Comparison of ENCODE assay signal across 22 cellular contexts in the genomic region with DNA sequence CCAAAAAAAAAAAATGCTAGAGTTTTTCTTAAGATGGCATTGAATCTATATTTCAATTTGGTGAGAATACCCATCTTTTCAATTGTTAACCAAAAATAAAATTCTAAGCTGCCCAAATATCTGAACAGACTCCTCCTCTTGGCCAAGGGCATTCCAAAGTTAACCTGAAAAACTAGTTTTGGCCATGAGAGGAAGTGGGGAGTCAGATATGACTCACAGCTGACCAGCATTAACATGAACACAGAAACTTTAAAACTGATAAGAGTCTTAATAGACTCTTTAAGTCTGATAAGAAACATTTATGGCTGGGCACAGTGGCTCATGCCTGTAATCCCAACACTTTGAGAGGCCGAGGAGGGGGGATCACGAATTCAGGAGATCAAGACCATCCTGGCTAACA.
DNase-seq lines count a peak whose midpoint lies in the region; ATAC-seq, FAIRE-seq and TF ChIP-seq lines count a peak whose summit lies in the region.
"Had no signal": no experiment of that assay in that cellular context is flagged by ENCODE, and none has a peak within 500 bp of the region (broad histone marks: within the 10 kb centered on the region; RNA-seq: fewer than 3 reads in every experiment).

No MANE protein-coding gene starts in this region.

- no peak overlapping the region for H3K27ac Mint-ChIP-seq in T-helper 2 cell treated with Interferon-gamma antibody and Interleukin-4, amounts not matched to agents 5 μg/mL and 100 μg/mL, for 36 hours
- H3K27ac Mint-ChIP-seq: neural progenitor cell; stimulated activated memory B cell treated with anti-CD40 and anti-IgM and Interleukin-4, amounts not matched to agents 10 μg/mL and 1 μg/mL and 100 μg/mL, for 72 hours had no signal

- no peaks in the 10 kb centered on the region for H3K4me1 Mint-ChIP-seq in T-helper 2 cell treated with Interferon-gamma antibody and Interleukin-4, amounts not matched to agents 5 μg/mL and 100 μg/mL, for 36 hours (ENCODE audit: low read depth)
- H3K4me1 Mint-ChIP-seq: neural progenitor cell; stimulated activated memory B cell treated with anti-CD40 and anti-IgM and Interleukin-4, amounts not matched to agents 10 μg/mL and 1 μg/mL and 100 μg/mL, for 72 hours had no signal

- FAIRE-seq in bronchial epithelial cell (lab: Jason Lieb, UNC) = no peak

- no peaks in the 10 kb centered on the region for H3K27me3 ChIP-seq in bronchial epithelial cell (ENCODE audit: control insufficient read depth, insufficient read depth, low read length)
- H3K27me3 ChIP-seq: BLaER1, neural progenitor cell, Peyer's patch, tibial artery had no signal

- no peaks in the 10 kb centered on the region for H3K27me3 Mint-ChIP-seq in T-helper 2 cell treated with Interferon-gamma antibody and Interleukin-4, amounts not matched to agents 5 μg/mL and 100 μg/mL, for 36 hours (ENCODE audit: low read depth)
- H3K27me3 Mint-ChIP-seq: stimulated activated memory B cell treated with anti-CD40 and anti-IgM and Interleukin-4, amounts not matched to agents 10 μg/mL and 1 μg/mL and 100 μg/mL, for 72 hours had no signal

- H3K9me3 Mint-ChIP-seq in T-helper 2 cell treated with Interferon-gamma antibody and Interleukin-4, amounts not matched to agents 5 μg/mL and 100 μg/mL, for 36 hours = peaks cover 11% of the 10 kb centered on the region

- no peak for TF ChIP-seq CTCF in bronchial epithelial cell (IDR thresholded peaks at IDR 0.05; ENCODE audit: insufficient read depth, low read length, severe bottlenecking)

- ATAC-seq in HG03469 (IDR thresholded peaks at IDR 0.05; ENCODE audit: unreplicated experiment) (peak; percentile 69), GM19463 (IDR thresholded peaks at IDR 0.05; ENCODE audit: unreplicated experiment) (no peak)
- ATAC-seq: stimulated activated memory B cell treated with anti-CD40 and anti-IgM and Interleukin-4, amounts not matched to agents 10 μg/mL and 1 μg/mL and 100 μg/mL, for 72 hours had no signal

- H3K36me3 ChIP-seq in bronchial epithelial cell (ENCODE audit: control insufficient read depth, insufficient read depth, low read length) = no peaks in the 10 kb centered on the region
- H3K36me3 ChIP-seq: BLaER1, neural progenitor cell, Peyer's patch, tibial artery had no signal

- no peak overlapping the region for H3K4me3 ChIP-seq in bronchial epithelial cell (ENCODE audit: low read depth, low read length)
- H3K4me3 ChIP-seq: BLaER1, GM23248, neural progenitor cell, Peyer's patch, tibial artery had no signal

- no peaks in the 10 kb centered on the region for H3K36me3 Mint-ChIP-seq in T-helper 2 cell treated with Interferon-gamma antibody and Interleukin-4, amounts not matched to agents 5 μg/mL and 100 μg/mL, for 36 hours (ENCODE audit: low read depth)
- H3K36me3 Mint-ChIP-seq: stimulated activated memory B cell treated with anti-CD40 and anti-IgM and Interleukin-4, amounts not matched to agents 10 μg/mL and 1 μg/mL and 100 μg/mL, for 72 hours had no signal

- DNase-seq in DMS53 (lab: John Stamatoyannopoulos, UW) (peak; percentile 2), DMS53 treated with DMSO at 0.1 percent for 48 hours (lab: John Stamatoyannopoulos, UW; ENCODE audit: unreplicated experiment) (no peak), bronchial epithelial cell (ENCODE audit: low read depth) (peak; percentile 90), ureter (ENCODE audit: low spot score) (peak; percentile 44), EL (no peak)
- DNase-seq in T-helper 2 cell treated with Interferon-gamma antibody and Interleukin-4, amounts not matched to agents 5 μg/mL and 100 μg/mL, for 36 hours (ENCODE audit: low spot score) = no peak
- DNase-seq: activated naive CD4-positive, alpha-beta T cell; cerebellar nuclear complex; DMS153; effector memory CD4-positive, alpha-beta T cell; GM23248; NCI-H1092; NCI-H748 treated with DMSO at 0.1 percent for 48 hours; Peyer's patch; retina; stimulated activated CD4-positive, alpha-beta T cell treated with anti-CD3 and anti-CD28 coated beads, Interleukin-12 subunit alpha, Interleukin-12 subunit beta, amount 100 ng/mL, for 4 hours; tibial artery had no signal

- H3K4me3 Mint-ChIP-seq in T-helper 2 cell treated with Interferon-gamma antibody and Interleukin-4, amounts not matched to agents 5 μg/mL and 100 μg/mL, for 36 hours = no peak overlapping the region
- H3K4me3 Mint-ChIP-seq: neural progenitor cell; stimulated activated memory B cell treated with anti-CD40 and anti-IgM and Interleukin-4, amounts not matched to agents 10 μg/mL and 1 μg/mL and 100 μg/mL, for 72 hours had no signal

Comparison
In these comparisons a context has a peak if more than half of its experiments do, and no peak if none do; other contexts are left out.
1. DNase-seq: peak in DMS53 (single experiment), bronchial epithelial cell (single experiment) and ureter (single experiment); none in DMS53 treated with DMSO at 0.1 percent for 48 hours (single experiment), T-helper 2 cell treated with Interferon-gamma antibody and Interleukin-4, amounts not matched to agents 5 μg/mL and 100 μg/mL, for 36 hours (single experiment) and EL (single experiment).